8 cellular contexts compared by ENCODE assay signal in genomic region chr19:1437609-1438008, GRCh38. TPM values are rescaled to one million over a fixed set of nuclear protein-coding genes. Genes with fewer than 3 reads are reported as not detected.
DNase-seq lines count a peak whose midpoint lies in the region; ATAC-seq, FAIRE-seq and TF ChIP-seq lines count a peak whose summit lies in the region.

No MANE protein-coding gene starts in this region.

- peak overlapping the region in 5 of 8 donors; percentile 98 to 99 (median 98) for H3K4me3 Mint-ChIP-seq in naive B cell

- no peak for DNase-seq in HL-60 (ENCODE audit: low read depth in 1 of 2, low spot score in 1 of 2)
- DNase-seq in GM12878 (ENCODE audit: low read depth, low spot score), result no peak
- DNase-seq in naive B cell, result no peak
- DNase-seq in NCI-H82 treated with DMSO at 0.1 percent for 48 hours (lab: John Stamatoyannopoulos, UW; ENCODE audit: unreplicated experiment), result no peak
- no peak for DNase-seq in stimulated activated naive CD4-positive, alpha-beta T cell (lab: John Stamatoyannopoulos, UW)
- DNase-seq in T-helper 2 cell, result no peak
- DNase-seq in globus pallidus (ENCODE audit: low spot score), result no peak

- H3K9me3 ChIP-seq in BLaER1 (no peaks in the 10 kb centered on the region), GM12878 (replicated peaks; ENCODE audit: control insufficient read depth, insufficient read depth, low read length) (no peaks in the 10 kb centered on the region)

- H3K27me3 ChIP-seq in BLaER1 (no peaks in the 10 kb centered on the region), HL-60 (ENCODE audit: insufficient read depth, poor library complexity, severe bottlenecking) (no peaks in the 10 kb centered on the region), GM12878 (replicated peaks in 1 of 2; ENCODE audit: control insufficient read depth in 2 of 2, insufficient read depth in 2 of 2, low read length in 1 of 2) (no peaks in the 10 kb centered on the region)

- 43% methylated on average over 8 of the region's 8 CpGs for WGBS in GM12878 (ENCODE audit: insufficient coverage, insufficient replicate concordance, low lambda C conversion rate, missing lambda C conversion rate)

- FAIRE-seq in GM12878 (lab: Jason Lieb, UNC), result no peak

- H3K4me2 ChIP-seq in BLaER1 (peak overlapping the region; percentile 67), GM12878 (ENCODE audit: control insufficient read depth, insufficient read depth) (no peak overlapping the region)

- H2AFZ ChIP-seq in GM12878 (ENCODE audit: control insufficient read depth, low read depth, low read length), result no peak overlapping the region; the same call in 1 of the 2 replicates

- H3K4me3 ChIP-seq in BLaER1 (0 out of 2 replicates have a peak overlapping the region, but pooled peaks have one; percentile 99), HL-60 (replicated peaks; ENCODE audit: insufficient read depth, low read length) (no peak overlapping the region), GM12878 (0 out of 2 replicates have a peak overlapping the region, but pooled peaks have one; percentile 27)

- H3K36me3 ChIP-seq in BLaER1 (peaks cover 66% of the 10 kb centered on the region), GM12878 (ENCODE audit: control insufficient read depth in 2 of 2, insufficient read depth in 2 of 2, low read length in 1 of 2) (peaks cover 15 to 37% of the 10 kb centered on the region in 2 experiments)

- SMC1A ChIA-PET in GM12878 (lab: Charles Lee; ENCODE audit: uncharacterized antibody, unreplicated experiment), result interaction anchor here (0.7 to 1.4 kb wide), 3 partner anchors 17 to 75 kb away, joined by 3 to 4 read pairs (median 3); no protein-coding TSS in a partner anchor

- no peak for TF ChIP-seq RAD21 in GM12878 (IDR thresholded peaks at IDR 0.05; ENCODE audit: insufficient read depth, low read depth, low read length)

- no peak for TF ChIP-seq POLR2A in GM12878 (IDR thresholded peaks at IDR 0.05; ENCODE audit: low read depth, low read length)

- no peak for TF ChIP-seq EP300 in GM12878 (IDR thresholded peaks at IDR 0.05; ENCODE audit: borderline replicate concordance in 1 of 2, control insufficient read depth in 1 of 2, low read depth in 2 of 2, low read length in 2 of 2)

- peaks cover 55% of the 10 kb centered on the region for H3K4me1 ChIP-seq in BLaER1
- H3K4me1 ChIP-seq in GM12878 (ENCODE audit: control insufficient read depth, insufficient read depth, low read length), result peaks cover 8% of the 10 kb centered on the region

- intact Hi-C loops in GM12878 (cut with micrococcal nuclease; ENCODE audit: unreplicated experiment), result no loop called here

- POLR2A ChIA-PET in GM12878 (lab: Charles Lee), result no interaction called here

- H4K20me1 ChIP-seq in BLaER1, result peaks cover 93% of the 10 kb centered on the region
- no peaks in the 10 kb centered on the region; the same call in 1 of the 2 replicates for H4K20me1 ChIP-seq in GM12878 (ENCODE audit: control insufficient read depth, insufficient read depth)

- peaks cover 30% of the 10 kb centered on the region for H3K79me2 ChIP-seq in GM12878 (ENCODE audit: control insufficient read depth, insufficient read depth, low read length)

- ATAC-seq in GM12878 (no peak), naive B cell (ENCODE audit: low read depth in 2 of 2) (no peak)

- TF ChIP-seq CTCF in HL-60 (IDR thresholded peaks at IDR 0.05; ENCODE audit: insufficient read depth, low read length), result no peak
- no peak for TF ChIP-seq CTCF in GM12878 (IDR thresholded peaks at IDR 0.05 in 2 of 3, conservative IDR thresholded peaks at IDR 0.05 in 1 of 3; ENCODE audit: control insufficient read depth in 2 of 3, extremely low read depth in 1 of 3, insufficient read depth in 1 of 3, low read depth in 3 of 3, low read length in 3 of 3)

- H3K36me3 Mint-ChIP-seq in naive B cell, result no peaks in the 10 kb centered on the region

- no peaks in the 10 kb centered on the region for H3K9me3 Mint-ChIP-seq in naive B cell

- peaks cover 12 to 26% (median 24%) of the 10 kb centered on the region in 3 donors for H3K4me1 Mint-ChIP-seq in naive B cell

- CTCF ChIA-PET in GM12878 (lab: Yijun Ruan, JAX), result interaction anchor here (0.6 to 2.0 kb wide), 8 partner anchors 23 to 162 kb away, joined by 3 to 6 read pairs (median 4); partner anchors contain the start of gene FAM174C

- RAD21 ChIA-PET in GM12878 (lab: Charles Lee; ENCODE audit: unreplicated experiment), result no interaction called here

- H3K27ac Mint-ChIP-seq in naive B cell, result peak overlapping the region in 3 of 6 donors; percentile 10 to 100 (median 99)

- in situ Hi-C loops in GM12878 (cut with MboI), result no loop called here

- H3K27ac ChIP-seq in BLaER1 (no peak overlapping the region), HL-60 (replicated peaks) (peak overlapping the region; percentile 94), GM12878 (ENCODE audit: control insufficient read depth, insufficient read depth) (no peak overlapping the region)

- H3K27me3 Mint-ChIP-seq in naive B cell, result no peaks in the 10 kb centered on the region

- no TSS peak for BruUV-seq in GM12878 (replicated peaks; lab: Mats Ljungman, UMichigan)

- no peak overlapping the region; the same call in 1 of the 2 replicates for H3K9ac ChIP-seq in BLaER1
- no peak overlapping the region for H3K9ac ChIP-seq in GM12878 (ENCODE audit: control insufficient read depth, insufficient read depth, low read length)

RNA-seq across cellular contexts. Expression of gene RPS15, which starts 0.6 kb away (rescaled TPM):
- 239 and 289 TPM in 2 replicates for total RNA-seq in GM12878 (2013; cell fraction: nucleolus; rRNA removed)
- total RNA-seq in GM12878 (2014; rRNA removed) (1,524 and 1,715 TPM in 2 replicates), GM12878 (2014; rRNA removed; fragmentation: Illumina TruSeq; extraction: Trizol) (972 and 1,030 TPM in 2 replicates), GM12878 (2021) (2,219 and 2,315 TPM in 2 replicates)
- polyA plus RNA-seq in GM12878 (2011; ENCODE audit: low read depth), result 7,786 TPM
- polyA plus RNA-seq in GM12878 (2011; rRNA removed) (524 and 1,111 TPM in 2 replicates), GM12878 (2014; fragmentation: Illumina TruSeq; extraction: Trizol) (209 and 786 TPM in 2 replicates), GM12878 (2014; fragmentation: Nextera tagmentation; extraction: Ambion mirVana) (100 to 1,000 TPM; 559 to 717 TPM), GM12878 (2014; rRNA removed) (3,158 and 3,344 TPM in 2 replicates), GM12878 (2016; fragmentation: Nextera tagmentation; extraction: Ambion mirVana) (1,000 to 10,000 TPM; 1,763 to 1,909 TPM), naive B cell (ENCODE audit: low read depth in 6 of 6) (1,000 to 10,000 TPM; 2,496 to 3,315 (median 3,022) TPM)
- 3,186 and 3,536 TPM in 2 replicates for polyA plus RNA-seq in GM12878 (2011; cell fraction: cytosol; rRNA removed)
- polyA plus RNA-seq in GM12878 (2011; cell fraction: nucleus; rRNA removed), result 1,362 and 1,364 TPM in 2 replicates
- 3,088 and 3,408 TPM in 2 replicates for polyA plus RNA-seq in GM12878 (2012)
- polyA minus RNA-seq in GM12878 (2011; rRNA and poly(A)+ RNA removed), result 256 and 857 TPM in 2 replicates
- 796 and 851 TPM in 2 replicates for polyA minus RNA-seq in GM12878 (2011; cell fraction: cytosol; rRNA and poly(A)+ RNA removed)
- 184 and 257 TPM in 2 replicates for polyA minus RNA-seq in GM12878 (2011; cell fraction: nucleus; rRNA and poly(A)+ RNA removed)

RNA-seq across cellular contexts. Expression of gene APC2, which starts 12.3 kb away (rescaled TPM):
- total RNA-seq in GM12878 (2013; cell fraction: nucleolus; rRNA removed), result 0.34 and 0.46 TPM in 2 replicates
- total RNA-seq in GM12878 (2014; rRNA removed) (under 0.01 and 0.11 TPM in 2 replicates), GM12878 (2014; rRNA removed; fragmentation: Illumina TruSeq; extraction: Trizol) (0.05 TPM in 1 of 2 replicates, not detected in the other), GM12878 (2021) (0.08 and 0.26 TPM in 2 replicates)
- 0.31 TPM for polyA plus RNA-seq in GM12878 (2011; ENCODE audit: low read depth)
- polyA plus RNA-seq in GM12878 (2011; rRNA removed) (not detected in 2 replicates), GM12878 (2014; fragmentation: Illumina TruSeq; extraction: Trizol) (not detected in 2 replicates), GM12878 (2014; fragmentation: Nextera tagmentation; extraction: Ambion mirVana) (under 1 TPM in 1 of 2 experiments, not detected in 1; 0.02 TPM), GM12878 (2014; rRNA removed) (0.16 and 0.73 TPM in 2 replicates), GM12878 (2016; fragmentation: Nextera tagmentation; extraction: Ambion mirVana) (under 1 TPM in 1 of 2 experiments, not detected in 1; 0.04 TPM), naive B cell (ENCODE audit: low read depth in 6 of 6) (under 1 TPM in 1 of 6 donors, not detected in 5; 0.03 TPM)
- polyA plus RNA-seq in GM12878 (2011; cell fraction: cytosol; rRNA removed), result 0.03 TPM in 1 of 2 replicates, not detected in the other
- 0.18 and 0.38 TPM in 2 replicates for polyA plus RNA-seq in GM12878 (2011; cell fraction: nucleus; rRNA removed)
- polyA plus RNA-seq in GM12878 (2012), result 0.27 and 0.43 TPM in 2 replicates
- polyA minus RNA-seq in GM12878 (2011; rRNA and poly(A)+ RNA removed), result 0.05 TPM in 1 of 2 replicates, not detected in the other
- not detected in 2 replicates for polyA minus RNA-seq in GM12878 (2011; cell fraction: cytosol; rRNA and poly(A)+ RNA removed)
- 0.12 and 0.38 TPM in 2 replicates for polyA minus RNA-seq in GM12878 (2011; cell fraction: nucleus; rRNA and poly(A)+ RNA removed)

RNA-seq across cellular contexts. Expression of gene DAZAP1, which starts 30.2 kb away (rescaled TPM):
- 111 and 128 TPM in 2 replicates for total RNA-seq in GM12878 (2013; cell fraction: nucleolus; rRNA removed)
- total RNA-seq in GM12878 (2014; rRNA removed) (122 and 127 TPM in 2 replicates), GM12878 (2014; rRNA removed; fragmentation: Illumina TruSeq; extraction: Trizol) (82.5 and 93.4 TPM in 2 replicates), GM12878 (2021) (223 and 240 TPM in 2 replicates)
- 23.5 TPM for polyA plus RNA-seq in GM12878 (2011; ENCODE audit: low read depth)
- polyA plus RNA-seq in GM12878 (2011; rRNA removed) (110 and 123 TPM in 2 replicates), GM12878 (2014; fragmentation: Illumina TruSeq; extraction: Trizol) (69.0 and 91.2 TPM in 2 replicates), GM12878 (2014; fragmentation: Nextera tagmentation; extraction: Ambion mirVana) (10 to 100 TPM in 1 of 2 experiments, 1 to 10 TPM in 1; 9.9 to 27.7 TPM), GM12878 (2014; rRNA removed) (164 and 194 TPM in 2 replicates), GM12878 (2016; fragmentation: Nextera tagmentation; extraction: Ambion mirVana) (10 to 100 TPM; 16.9 to 17.9 TPM), naive B cell (ENCODE audit: low read depth in 6 of 6) (1 to 10 TPM; 3.6 to 7.5 (median 6.2) TPM)
- 47.6 and 72.8 TPM in 2 replicates for polyA plus RNA-seq in GM12878 (2011; cell fraction: cytosol; rRNA removed)
- 106 and 159 TPM in 2 replicates for polyA plus RNA-seq in GM12878 (2011; cell fraction: nucleus; rRNA removed)
- 71.1 and 77.1 TPM in 2 replicates for polyA plus RNA-seq in GM12878 (2012)
- polyA minus RNA-seq in GM12878 (2011; rRNA and poly(A)+ RNA removed), result 27.9 and 29.7 TPM in 2 replicates
- polyA minus RNA-seq in GM12878 (2011; cell fraction: cytosol; rRNA and poly(A)+ RNA removed), result 26.6 and 31.5 TPM in 2 replicates
- polyA minus RNA-seq in GM12878 (2011; cell fraction: nucleus; rRNA and poly(A)+ RNA removed), result 17.4 and 38.3 TPM in 2 replicates

RNA-seq across cellular contexts. Expression of gene GAMT, which starts 36.3 kb away (rescaled TPM):
- total RNA-seq in GM12878 (2013; cell fraction: nucleolus; rRNA removed), result 6.5 and 6.7 TPM in 2 replicates
- total RNA-seq in GM12878 (2014; rRNA removed) (50.1 and 55.2 TPM in 2 replicates), GM12878 (2014; rRNA removed; fragmentation: Illumina TruSeq; extraction: Trizol) (22.5 and 24.9 TPM in 2 replicates), GM12878 (2021) (49.1 and 52.0 TPM in 2 replicates)
- 9.2 TPM for polyA plus RNA-seq in GM12878 (2011; ENCODE audit: low read depth)
- polyA plus RNA-seq in GM12878 (2011; rRNA removed) (4.7 and 13.0 TPM in 2 replicates), GM12878 (2014; fragmentation: Illumina TruSeq; extraction: Trizol) (8.3 and 28.5 TPM in 2 replicates), GM12878 (2014; fragmentation: Nextera tagmentation; extraction: Ambion mirVana) (1 to 10 TPM; 1.6 to 5.6 TPM), GM12878 (2014; rRNA removed) (56.0 and 65.8 TPM in 2 replicates), GM12878 (2016; fragmentation: Nextera tagmentation; extraction: Ambion mirVana) (100 to 1,000 TPM; 122 to 131 TPM), naive B cell (ENCODE audit: low read depth in 6 of 6) (10 to 100 TPM; 14.4 to 24.6 (median 15.7) TPM)
- polyA plus RNA-seq in GM12878 (2011; cell fraction: cytosol; rRNA removed), result 13.6 and 22.1 TPM in 2 replicates
- polyA plus RNA-seq in GM12878 (2011; cell fraction: nucleus; rRNA removed), result 11.4 and 12.7 TPM in 2 replicates
- 28.9 and 29.0 TPM in 2 replicates for polyA plus RNA-seq in GM12878 (2012)
- 4.2 and 10.8 TPM in 2 replicates for polyA minus RNA-seq in GM12878 (2011; rRNA and poly(A)+ RNA removed)
- 4.5 and 11.0 TPM in 2 replicates for polyA minus RNA-seq in GM12878 (2011; cell fraction: cytosol; rRNA and poly(A)+ RNA removed)
- 2.1 and 5.4 TPM in 2 replicates for polyA minus RNA-seq in GM12878 (2011; cell fraction: nucleus; rRNA and poly(A)+ RNA removed)

RNA-seq across cellular contexts. Expression of gene C19orf25, which starts 41.4 kb away (rescaled TPM):
- 69.0 and 71.0 TPM in 2 replicates for total RNA-seq in GM12878 (2013; cell fraction: nucleolus; rRNA removed)
- total RNA-seq in GM12878 (2014; rRNA removed), result 36.3 and 38.3 TPM in 2 replicates
- 11.7 and 14.8 TPM in 2 replicates for total RNA-seq in GM12878 (2014; rRNA removed; fragmentation: Illumina TruSeq; extraction: Trizol)
- 36.5 and 37.5 TPM in 2 replicates for total RNA-seq in GM12878 (2021)
- polyA plus RNA-seq in GM12878 (2011; ENCODE audit: low read depth), result 4.5 TPM
- polyA plus RNA-seq in GM12878 (2011; rRNA removed), result 6.3 and 13.6 TPM in 2 replicates
- polyA plus RNA-seq in GM12878 (2011; cell fraction: cytosol; rRNA removed), result 26.6 and 50.8 TPM in 2 replicates
- 37.5 and 49.9 TPM in 2 replicates for polyA plus RNA-seq in GM12878 (2011; cell fraction: nucleus; rRNA removed)
- polyA plus RNA-seq in GM12878 (2012), result 18.6 and 22.1 TPM in 2 replicates
- 4.2 and 13.2 TPM in 2 replicates for polyA plus RNA-seq in GM12878 (2014; fragmentation: Illumina TruSeq; extraction: Trizol)
- polyA plus RNA-seq in GM12878 (2014; fragmentation: Nextera tagmentation; extraction: Ambion mirVana), result 1 to 10 TPM; 1.2 to 3.9 TPM
- 42.5 and 52.5 TPM in 2 replicates for polyA plus RNA-seq in GM12878 (2014; rRNA removed)
- 10 to 100 TPM; 60.9 to 67.0 TPM for polyA plus RNA-seq in GM12878 (2016; fragmentation: Nextera tagmentation; extraction: Ambion mirVana)
- 4.5 and 13.9 TPM in 2 replicates for polyA minus RNA-seq in GM12878 (2011; rRNA and poly(A)+ RNA removed)
- polyA minus RNA-seq in GM12878 (2011; cell fraction: cytosol; rRNA and poly(A)+ RNA removed), result 8.7 and 11.5 TPM in 2 replicates
- 11.2 and 27.7 TPM in 2 replicates for polyA minus RNA-seq in GM12878 (2011; cell fraction: nucleus; rRNA and poly(A)+ RNA removed)
- polyA plus RNA-seq in naive B cell (ENCODE audit: low read depth in 6 of 6), result 10 to 100 TPM; 39.0 to 78.2 (median 46.9) TPM
